In the genomic region with DNA sequence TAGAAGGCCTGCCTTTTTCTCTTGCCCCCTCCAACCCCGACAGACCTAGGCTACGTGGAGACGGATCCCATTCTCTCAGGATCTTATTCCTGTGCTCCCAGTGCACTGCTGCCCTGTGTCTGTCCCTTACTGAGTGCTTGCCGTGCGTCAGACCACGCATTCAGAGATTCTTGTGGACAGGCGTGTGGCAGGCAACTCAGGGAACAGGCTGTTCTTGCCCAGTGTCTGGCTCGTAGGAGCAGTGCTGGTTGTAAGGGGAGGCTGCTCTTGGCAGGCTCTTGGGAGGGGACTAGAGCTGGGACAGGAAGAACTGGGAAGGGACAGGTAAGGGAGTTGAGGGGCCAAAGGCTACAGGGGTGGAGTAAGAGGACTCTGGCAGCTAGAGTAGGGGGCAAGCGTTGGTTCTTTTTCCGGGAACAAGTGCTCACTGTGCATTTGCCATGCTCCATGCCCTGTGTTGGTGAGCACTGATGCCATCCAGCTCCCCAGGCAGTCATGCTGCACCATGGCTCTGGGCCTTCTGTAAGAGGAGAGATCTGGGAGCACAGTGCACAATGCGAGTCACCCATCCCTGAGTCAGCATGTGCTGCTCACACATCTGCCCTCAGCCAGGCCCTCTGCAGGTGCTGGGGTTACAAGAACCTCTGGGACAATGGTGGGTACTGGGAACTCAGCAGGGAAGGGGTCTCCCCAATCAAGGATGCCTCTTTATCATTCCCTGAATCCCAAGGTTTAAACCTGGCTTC, we compare ENCODE assay signal across 1 cellular context.
TF ChIP-seq lines count a peak whose summit lies in the region.

No MANE protein-coding gene starts in this region.

TF ChIP-seq in GM23338, 12 proteins besides CTCF, POLR2A, EP300 and RAD21 (continued from another document):
- TF ChIP-seq, protein P1, sequence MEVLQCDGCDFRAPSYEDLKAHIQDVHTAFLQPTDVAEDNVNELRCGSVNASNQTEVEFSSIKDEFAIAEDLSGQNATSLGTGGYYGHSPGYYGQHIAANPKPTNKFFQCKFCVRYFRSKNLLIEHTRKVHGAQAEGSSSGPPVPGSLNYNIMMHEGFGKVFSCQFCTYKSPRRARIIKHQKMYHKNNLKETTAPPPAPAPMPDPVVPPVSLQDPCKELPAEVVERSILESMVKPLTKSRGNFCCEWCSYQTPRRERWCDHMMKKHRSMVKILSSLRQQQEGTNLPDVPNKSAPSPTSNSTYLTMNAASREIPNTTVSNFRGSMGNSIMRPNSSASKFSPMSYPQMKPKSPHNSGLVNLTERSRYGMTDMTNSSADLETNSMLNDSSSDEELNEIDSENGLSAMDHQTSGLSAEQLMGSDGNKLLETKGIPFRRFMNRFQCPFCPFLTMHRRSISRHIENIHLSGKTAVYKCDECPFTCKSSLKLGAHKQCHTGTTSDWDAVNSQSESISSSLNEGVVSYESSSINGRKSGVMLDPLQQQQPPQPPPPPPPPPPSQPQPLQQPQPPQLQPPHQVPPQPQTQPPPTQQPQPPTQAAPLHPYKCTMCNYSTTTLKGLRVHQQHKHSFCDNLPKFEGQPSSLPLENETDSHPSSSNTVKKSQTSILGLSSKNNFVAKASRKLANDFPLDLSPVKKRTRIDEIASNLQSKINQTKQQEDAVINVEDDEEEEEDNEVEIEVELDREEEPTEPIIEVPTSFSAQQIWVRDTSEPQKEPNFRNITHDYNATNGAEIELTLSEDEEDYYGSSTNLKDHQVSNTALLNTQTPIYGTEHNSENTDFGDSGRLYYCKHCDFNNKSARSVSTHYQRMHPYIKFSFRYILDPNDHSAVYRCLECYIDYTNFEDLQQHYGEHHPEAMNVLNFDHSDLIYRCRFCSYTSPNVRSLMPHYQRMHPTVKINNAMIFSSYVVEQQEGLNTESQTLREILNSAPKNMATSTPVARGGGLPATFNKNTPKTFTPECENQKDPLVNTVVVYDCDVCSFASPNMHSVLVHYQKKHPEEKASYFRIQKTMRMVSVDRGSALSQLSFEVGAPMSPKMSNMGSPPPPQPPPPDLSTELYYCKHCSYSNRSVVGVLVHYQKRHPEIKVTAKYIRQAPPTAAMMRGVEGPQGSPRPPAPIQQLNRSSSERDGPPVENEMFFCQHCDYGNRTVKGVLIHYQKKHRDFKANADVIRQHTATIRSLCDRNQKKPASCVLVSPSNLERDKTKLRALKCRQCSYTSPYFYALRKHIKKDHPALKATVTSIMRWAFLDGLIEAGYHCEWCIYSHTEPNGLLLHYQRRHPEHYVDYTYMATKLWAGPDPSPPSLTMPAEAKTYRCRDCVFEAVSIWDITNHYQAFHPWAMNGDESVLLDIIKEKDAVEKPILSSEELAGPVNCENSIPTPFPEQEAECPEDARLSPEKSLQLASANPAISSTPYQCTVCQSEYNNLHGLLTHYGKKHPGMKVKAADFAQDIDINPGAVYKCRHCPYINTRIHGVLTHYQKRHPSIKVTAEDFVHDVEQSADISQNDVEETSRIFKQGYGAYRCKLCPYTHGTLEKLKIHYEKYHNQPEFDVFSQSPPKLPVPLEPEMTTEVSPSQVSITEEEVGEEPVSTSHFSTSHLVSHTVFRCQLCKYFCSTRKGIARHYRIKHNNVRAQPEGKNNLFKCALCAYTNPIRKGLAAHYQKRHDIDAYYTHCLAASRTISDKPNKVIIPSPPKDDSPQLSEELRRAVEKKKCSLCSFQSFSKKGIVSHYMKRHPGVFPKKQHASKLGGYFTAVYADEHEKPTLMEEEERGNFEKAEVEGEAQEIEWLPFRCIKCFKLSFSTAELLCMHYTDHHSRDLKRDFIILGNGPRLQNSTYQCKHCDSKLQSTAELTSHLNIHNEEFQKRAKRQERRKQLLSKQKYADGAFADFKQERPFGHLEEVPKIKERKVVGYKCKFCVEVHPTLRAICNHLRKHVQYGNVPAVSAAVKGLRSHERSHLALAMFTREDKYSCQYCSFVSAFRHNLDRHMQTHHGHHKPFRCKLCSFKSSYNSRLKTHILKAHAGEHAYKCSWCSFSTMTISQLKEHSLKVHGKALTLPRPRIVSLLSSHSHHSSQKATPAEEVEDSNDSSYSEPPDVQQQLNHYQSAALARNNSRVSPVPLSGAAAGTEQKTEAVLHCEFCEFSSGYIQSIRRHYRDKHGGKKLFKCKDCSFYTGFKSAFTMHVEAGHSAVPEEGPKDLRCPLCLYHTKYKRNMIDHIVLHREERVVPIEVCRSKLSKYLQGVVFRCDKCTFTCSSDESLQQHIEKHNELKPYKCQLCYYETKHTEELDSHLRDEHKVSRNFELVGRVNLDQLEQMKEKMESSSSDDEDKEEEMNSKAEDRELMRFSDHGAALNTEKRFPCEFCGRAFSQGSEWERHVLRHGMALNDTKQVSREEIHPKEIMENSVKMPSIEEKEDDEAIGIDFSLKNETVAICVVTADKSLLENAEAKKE (CRISPR knock-in tag; IDR thresholded peaks at IDR 0.05) = no peak
- TF ChIP-seq, protein P2, sequence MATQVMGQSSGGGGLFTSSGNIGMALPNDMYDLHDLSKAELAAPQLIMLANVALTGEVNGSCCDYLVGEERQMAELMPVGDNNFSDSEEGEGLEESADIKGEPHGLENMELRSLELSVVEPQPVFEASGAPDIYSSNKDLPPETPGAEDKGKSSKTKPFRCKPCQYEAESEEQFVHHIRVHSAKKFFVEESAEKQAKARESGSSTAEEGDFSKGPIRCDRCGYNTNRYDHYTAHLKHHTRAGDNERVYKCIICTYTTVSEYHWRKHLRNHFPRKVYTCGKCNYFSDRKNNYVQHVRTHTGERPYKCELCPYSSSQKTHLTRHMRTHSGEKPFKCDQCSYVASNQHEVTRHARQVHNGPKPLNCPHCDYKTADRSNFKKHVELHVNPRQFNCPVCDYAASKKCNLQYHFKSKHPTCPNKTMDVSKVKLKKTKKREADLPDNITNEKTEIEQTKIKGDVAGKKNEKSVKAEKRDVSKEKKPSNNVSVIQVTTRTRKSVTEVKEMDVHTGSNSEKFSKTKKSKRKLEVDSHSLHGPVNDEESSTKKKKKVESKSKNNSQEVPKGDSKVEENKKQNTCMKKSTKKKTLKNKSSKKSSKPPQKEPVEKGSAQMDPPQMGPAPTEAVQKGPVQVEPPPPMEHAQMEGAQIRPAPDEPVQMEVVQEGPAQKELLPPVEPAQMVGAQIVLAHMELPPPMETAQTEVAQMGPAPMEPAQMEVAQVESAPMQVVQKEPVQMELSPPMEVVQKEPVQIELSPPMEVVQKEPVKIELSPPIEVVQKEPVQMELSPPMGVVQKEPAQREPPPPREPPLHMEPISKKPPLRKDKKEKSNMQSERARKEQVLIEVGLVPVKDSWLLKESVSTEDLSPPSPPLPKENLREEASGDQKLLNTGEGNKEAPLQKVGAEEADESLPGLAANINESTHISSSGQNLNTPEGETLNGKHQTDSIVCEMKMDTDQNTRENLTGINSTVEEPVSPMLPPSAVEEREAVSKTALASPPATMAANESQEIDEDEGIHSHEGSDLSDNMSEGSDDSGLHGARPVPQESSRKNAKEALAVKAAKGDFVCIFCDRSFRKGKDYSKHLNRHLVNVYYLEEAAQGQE (IDR thresholded peaks at IDR 0.05; ENCODE audit: unreplicated experiment) = no peak
